1 cellular context compared by ENCODE assay signal in the genomic region with DNA sequence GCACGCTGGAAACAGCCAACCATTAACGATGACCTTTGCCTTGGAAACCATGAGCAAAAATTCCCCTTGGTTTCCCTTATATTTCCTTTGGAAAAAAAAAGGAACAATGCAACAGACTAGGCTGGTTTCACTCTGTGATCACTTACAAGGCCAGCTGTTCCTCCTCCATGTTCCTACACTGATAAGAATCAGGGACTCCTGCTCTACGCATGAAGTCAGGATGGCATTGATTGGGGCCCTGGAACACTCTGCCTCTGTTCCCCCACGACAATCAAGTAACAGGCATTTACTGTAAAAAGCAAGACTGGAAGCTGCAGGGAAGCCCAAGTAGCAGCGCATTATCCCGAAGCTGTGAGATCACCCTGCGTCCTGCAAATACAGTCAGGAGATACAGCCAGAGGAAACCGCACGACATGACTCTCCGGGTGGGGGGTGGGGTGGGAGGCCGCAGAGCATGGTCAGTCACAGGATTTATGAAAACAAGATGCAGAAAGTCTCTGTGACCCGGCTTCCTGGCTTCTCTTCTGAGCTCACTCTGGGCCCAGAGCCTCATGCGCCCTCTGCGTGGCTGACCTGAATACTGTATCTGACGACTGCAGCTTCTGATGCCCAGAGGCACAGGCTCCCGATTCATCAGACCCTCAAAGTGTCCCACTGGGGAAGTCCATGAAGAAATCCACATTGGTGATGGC.
TF ChIP-seq lines count a peak whose summit lies in the region.

No MANE protein-coding gene starts in this region.

TF ChIP-seq in H1, 55 proteins besides CTCF, POLR2A, EP300 and RAD21 (continued from another document):
- no peak for TF ChIP-seq TBP (IDR thresholded peaks at IDR 0.05; ENCODE audit: low read depth, low read length)
- TF ChIP-seq SUZ12 (IDR thresholded peaks at IDR 0.05; ENCODE audit: low read length): no peak
- TF ChIP-seq, protein P1, sequence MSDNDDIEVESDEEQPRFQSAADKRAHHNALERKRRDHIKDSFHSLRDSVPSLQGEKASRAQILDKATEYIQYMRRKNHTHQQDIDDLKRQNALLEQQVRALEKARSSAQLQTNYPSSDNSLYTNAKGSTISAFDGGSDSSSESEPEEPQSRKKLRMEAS (IDR thresholded peaks at IDR 0.05): no peak
- TF ChIP-seq HDAC6 (IDR thresholded peaks at IDR 0.05; ENCODE audit: low read depth, low read length): no peak
- no peak for TF ChIP-seq JUN (IDR thresholded peaks at IDR 0.05; ENCODE audit: low read depth, low read length)
- no peak for TF ChIP-seq RFX5 (IDR thresholded peaks at IDR 0.05; ENCODE audit: borderline replicate concordance, low read depth, low read length)
- no peak for TF ChIP-seq RBBP5 (IDR thresholded peaks at IDR 0.05; ENCODE audit: borderline replicate concordance, low read depth, low read length)
- no peak for TF ChIP-seq NRF1 (IDR thresholded peaks at IDR 0.05; ENCODE audit: low read depth, low read length)
- TF ChIP-seq JUND (IDR thresholded peaks at IDR 0.05; ENCODE audit: low read length): no peak
TF ChIP-seq in H1: peak in this region for 0.
